Comparison of ENCODE assay signal across 1 cellular context in the genomic region with DNA sequence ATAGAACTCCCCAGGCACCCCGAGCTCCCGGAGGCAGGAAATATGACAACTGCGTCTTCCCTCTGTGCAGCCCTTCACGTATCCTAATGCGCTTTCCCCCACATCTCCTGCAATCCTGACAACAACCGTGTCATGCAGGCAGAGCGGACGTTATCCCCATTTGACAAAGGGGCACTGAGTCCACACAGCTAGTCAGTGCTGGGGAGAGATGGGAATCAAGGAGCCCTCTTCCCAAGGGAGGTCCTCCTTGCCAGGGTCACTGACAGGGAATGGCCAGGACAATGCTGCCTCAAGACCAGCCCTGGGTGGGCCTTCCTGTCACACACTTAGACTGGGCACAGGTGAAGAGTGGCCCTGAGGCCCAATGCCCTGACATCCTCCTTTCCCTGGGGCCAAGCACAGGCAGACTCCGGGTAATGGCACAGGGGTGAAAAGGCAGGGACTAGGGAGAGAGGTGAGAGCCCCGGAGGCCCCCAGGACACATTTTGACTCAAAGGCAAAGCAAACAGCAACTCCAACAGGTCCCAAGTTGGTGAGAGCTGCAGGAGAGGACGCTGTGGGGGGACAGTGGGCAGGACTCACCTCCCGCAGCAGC.
A peak's percentile ranks its signal among the peaks of the same experiment; 100 is the strongest.
TF ChIP-seq lines count a peak whose summit lies in the region.

No MANE protein-coding gene starts in this region.

TF ChIP-seq in HEK293, 187 proteins besides CTCF, POLR2A, EP300 and RAD21 (continued from another document):
- TF ChIP-seq, protein P1, sequence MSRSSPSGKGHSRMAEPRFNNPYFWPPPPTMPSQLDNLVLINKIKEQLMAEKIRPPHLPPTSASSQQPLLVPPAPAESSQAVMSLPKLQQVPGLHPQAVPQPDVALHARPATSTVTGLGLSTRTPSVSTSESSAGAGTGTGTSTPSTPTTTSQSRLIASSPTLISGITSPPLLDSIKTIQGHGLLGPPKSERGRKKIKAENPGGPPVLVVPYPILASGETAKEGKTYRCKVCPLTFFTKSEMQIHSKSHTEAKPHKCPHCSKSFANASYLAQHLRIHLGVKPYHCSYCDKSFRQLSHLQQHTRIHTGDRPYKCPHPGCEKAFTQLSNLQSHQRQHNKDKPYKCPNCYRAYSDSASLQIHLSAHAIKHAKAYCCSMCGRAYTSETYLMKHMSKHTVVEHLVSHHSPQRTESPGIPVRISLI (tag by site-specific recombination; IDR thresholded peaks at IDR 0.05) = no peak
- TF ChIP-seq, protein P2, sequence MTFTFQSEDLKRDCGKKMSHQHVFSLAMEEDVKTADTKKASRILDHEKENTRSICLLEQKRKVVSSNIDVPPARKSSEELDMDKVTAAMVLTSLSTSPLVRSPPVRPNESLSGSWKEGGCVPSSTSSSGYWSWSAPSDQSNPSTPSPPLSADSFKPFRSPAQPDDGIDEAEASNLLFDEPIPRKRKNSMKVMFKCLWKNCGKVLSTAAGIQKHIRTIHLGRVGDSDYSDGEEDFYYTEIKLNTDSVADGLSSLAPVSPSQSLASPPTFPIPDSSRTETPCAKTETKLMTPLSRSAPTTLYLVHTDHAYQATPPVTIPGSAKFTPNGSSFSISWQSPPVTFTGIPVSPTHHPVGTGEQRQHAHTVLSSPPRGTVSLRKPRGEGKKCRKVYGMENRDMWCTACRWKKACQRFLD (tag by site-specific recombination; IDR thresholded peaks at IDR 0.05) = no peak
- TF ChIP-seq ZNF596 (tag by site-specific recombination; IDR thresholded peaks at IDR 0.05) = no peak
- TF ChIP-seq SCRT2 (tag by site-specific recombination; IDR thresholded peaks at IDR 0.05) = peak; percentile 68
TF ChIP-seq in HEK293: peak in this region for 3.
